ENCODE assay signal across 22 cellular contexts in genomic region chr3:104892044-104892443, GRCh38.
"Had no signal": no experiment of that assay in that cellular context is flagged by ENCODE, and none has a peak within 500 bp of the region (broad histone marks: within the 10 kb centered on the region; RNA-seq: fewer than 3 reads in every experiment).

No MANE protein-coding gene starts in this region.

- H3K79me2 ChIP-seq: parathyroid adenoma had no signal

- H2AFZ ChIP-seq: parathyroid adenoma had no signal

- H3K27ac Mint-ChIP-seq: immature natural killer cell; nephron progenitor cell; stimulated activated memory B cell treated with anti-CD40 and anti-IgM and Interleukin-4, amounts not matched to agents 10 μg/mL and 1 μg/mL and 100 μg/mL, for 72 hours; stimulated activated naive CD8-positive, alpha-beta T cell treated with anti-CD3 and anti-CD28 coated beads, Interleukin-15, Interleukin-2, amounts not matched to agents 100 ng/mL and 50 ng/mL, for 24 hours had no signal

- H3K9ac ChIP-seq: parathyroid adenoma had no signal

- FAIRE-seq: keratinocyte had no signal

- H3K36me3 Mint-ChIP-seq: immature natural killer cell; naive thymus-derived CD4-positive, alpha-beta T cell; stimulated activated memory B cell treated with anti-CD40 and anti-IgM and Interleukin-4, amounts not matched to agents 10 μg/mL and 1 μg/mL and 100 μg/mL, for 72 hours had no signal

- H3K27me3 Mint-ChIP-seq: naive thymus-derived CD4-positive, alpha-beta T cell; stimulated activated memory B cell treated with anti-CD40 and anti-IgM and Interleukin-4, amounts not matched to agents 10 μg/mL and 1 μg/mL and 100 μg/mL, for 72 hours; stimulated activated naive CD8-positive, alpha-beta T cell treated with anti-CD3 and anti-CD28 coated beads, Interleukin-15, Interleukin-2, amounts not matched to agents 100 ng/mL and 50 ng/mL, for 24 hours had no signal

- H3K4me1 ChIP-seq: esophagus squamous epithelium, gastroesophageal sphincter, left lung, parathyroid adenoma, psoas muscle, right lobe of liver, tibial artery, upper lobe of left lung, uterus had no signal

- H3K27ac ChIP-seq: esophagus squamous epithelium, gastroesophageal sphincter, left lung, parathyroid adenoma, psoas muscle, right lobe of liver, tibial artery, upper lobe of left lung, uterus had no signal

- H3K36me3 ChIP-seq: esophagus squamous epithelium, gastroesophageal sphincter, left lung, right lobe of liver, tibial artery, upper lobe of left lung, uterus had no signal

- DNase-seq: dermis blood vessel endothelial cell; esophagus squamous epithelium; foreskin fibroblast; glutamatergic neuron; immature natural killer cell; left lung; mesendoderm; naive thymus-derived CD4-positive, alpha-beta T cell; nephron progenitor cell; psoas muscle; retina; right lobe of liver; stimulated activated CD4-positive, alpha-beta T cell treated with anti-CD3 and anti-CD28 coated beads, Interleukin-4, amount 100 ng/mL, for 24 hours; tibial artery; upper lobe of left lung; uterus had no signal

- H3K4me1 Mint-ChIP-seq: immature natural killer cell; naive thymus-derived CD4-positive, alpha-beta T cell had no signal

- H3K9me3 Mint-ChIP-seq: nephron progenitor cell; stimulated activated memory B cell treated with anti-CD40 and anti-IgM and Interleukin-4, amounts not matched to agents 10 μg/mL and 1 μg/mL and 100 μg/mL, for 72 hours; stimulated activated naive CD8-positive, alpha-beta T cell treated with anti-CD3 and anti-CD28 coated beads, Interleukin-15, Interleukin-2, amounts not matched to agents 100 ng/mL and 50 ng/mL, for 24 hours had no signal

- H3K27me3 ChIP-seq: esophagus squamous epithelium, gastroesophageal sphincter, left lung, right lobe of liver, tibial artery, upper lobe of left lung, uterus had no signal

- H3K9me3 ChIP-seq: esophagus squamous epithelium, gastroesophageal sphincter, left lung, psoas muscle, right lobe of liver, tibial artery, upper lobe of left lung, uterus had no signal

- H3K4me3 Mint-ChIP-seq: immature natural killer cell; naive thymus-derived CD4-positive, alpha-beta T cell; nephron progenitor cell; stimulated activated memory B cell treated with anti-CD40 and anti-IgM and Interleukin-4, amounts not matched to agents 10 μg/mL and 1 μg/mL and 100 μg/mL, for 72 hours; stimulated activated naive CD8-positive, alpha-beta T cell treated with anti-CD3 and anti-CD28 coated beads, Interleukin-15, Interleukin-2, amounts not matched to agents 100 ng/mL and 50 ng/mL, for 24 hours had no signal

- H3K4me3 ChIP-seq: esophagus squamous epithelium, gastroesophageal sphincter, left lung, lung, psoas muscle, right lobe of liver, tibial artery, upper lobe of left lung, uterus had no signal
